In the genomic region with DNA sequence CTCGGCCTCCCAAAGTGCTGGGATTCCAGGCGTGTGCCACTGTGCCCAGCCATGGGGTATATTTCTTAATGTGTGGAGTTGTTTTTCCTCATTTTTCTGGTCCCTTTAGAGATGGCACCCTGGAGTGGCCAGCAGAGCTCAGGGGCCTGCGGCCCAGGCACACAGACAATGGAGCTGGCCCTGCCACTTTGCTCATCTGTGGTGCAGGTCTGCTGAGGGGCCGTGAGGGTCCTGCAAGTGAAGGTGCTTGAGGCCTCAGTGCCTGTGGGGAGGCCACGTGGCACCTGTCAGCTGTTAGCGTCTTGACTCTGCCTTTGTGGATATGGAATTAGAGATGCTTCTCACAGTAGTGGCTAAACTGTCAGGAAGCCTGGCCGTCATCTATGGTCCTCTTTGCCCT, we compare ENCODE assay signal across 1 cellular context.
TF ChIP-seq lines count a peak whose summit lies in the region.

No MANE protein-coding gene starts in this region.

TF ChIP-seq in H1, 55 proteins besides CTCF, POLR2A, EP300 and RAD21 (continued from another document):
- TF ChIP-seq, protein P1, sequence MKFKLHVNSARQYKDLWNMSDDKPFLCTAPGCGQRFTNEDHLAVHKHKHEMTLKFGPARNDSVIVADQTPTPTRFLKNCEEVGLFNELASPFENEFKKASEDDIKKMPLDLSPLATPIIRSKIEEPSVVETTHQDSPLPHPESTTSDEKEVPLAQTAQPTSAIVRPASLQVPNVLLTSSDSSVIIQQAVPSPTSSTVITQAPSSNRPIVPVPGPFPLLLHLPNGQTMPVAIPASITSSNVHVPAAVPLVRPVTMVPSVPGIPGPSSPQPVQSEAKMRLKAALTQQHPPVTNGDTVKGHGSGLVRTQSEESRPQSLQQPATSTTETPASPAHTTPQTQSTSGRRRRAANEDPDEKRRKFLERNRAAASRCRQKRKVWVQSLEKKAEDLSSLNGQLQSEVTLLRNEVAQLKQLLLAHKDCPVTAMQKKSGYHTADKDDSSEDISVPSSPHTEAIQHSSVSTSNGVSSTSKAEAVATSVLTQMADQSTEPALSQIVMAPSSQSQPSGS (IDR thresholded peaks at IDR 0.05; ENCODE audit: low read length): no peak
- TF ChIP-seq KDM1A (IDR thresholded peaks at IDR 0.05; ENCODE audit: borderline replicate concordance, low read length): no peak
- TF ChIP-seq TEAD4 (IDR thresholded peaks at IDR 0.05; ENCODE audit: low read depth, low read length): no peak
- no peak for TF ChIP-seq EGR1 (IDR thresholded peaks at IDR 0.05; ENCODE audit: borderline replicate concordance, low read depth, low read length)
- TF ChIP-seq, protein P2, sequence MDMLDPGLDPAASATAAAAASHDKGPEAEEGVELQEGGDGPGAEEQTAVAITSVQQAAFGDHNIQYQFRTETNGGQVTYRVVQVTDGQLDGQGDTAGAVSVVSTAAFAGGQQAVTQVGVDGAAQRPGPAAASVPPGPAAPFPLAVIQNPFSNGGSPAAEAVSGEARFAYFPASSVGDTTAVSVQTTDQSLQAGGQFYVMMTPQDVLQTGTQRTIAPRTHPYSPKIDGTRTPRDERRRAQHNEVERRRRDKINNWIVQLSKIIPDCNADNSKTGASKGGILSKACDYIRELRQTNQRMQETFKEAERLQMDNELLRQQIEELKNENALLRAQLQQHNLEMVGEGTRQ (IDR thresholded peaks at IDR 0.05; ENCODE audit: low read length): no peak
- no peak for TF ChIP-seq BACH1 (IDR thresholded peaks at IDR 0.05; ENCODE audit: low read length)
- no peak for TF ChIP-seq NANOG (IDR thresholded peaks at IDR 0.05; ENCODE audit: insufficient read depth, low read depth, low read length, poor library complexity, severe bottlenecking)
- TF ChIP-seq CTBP2 (IDR thresholded peaks at IDR 0.05; ENCODE audit: borderline replicate concordance, insufficient read depth, insufficient read length, low read length): no peak
- TF ChIP-seq PHF8 (conservative IDR thresholded peaks at IDR 0.05; ENCODE audit: low read depth, low read length): no peak
- TF ChIP-seq, protein P3, sequence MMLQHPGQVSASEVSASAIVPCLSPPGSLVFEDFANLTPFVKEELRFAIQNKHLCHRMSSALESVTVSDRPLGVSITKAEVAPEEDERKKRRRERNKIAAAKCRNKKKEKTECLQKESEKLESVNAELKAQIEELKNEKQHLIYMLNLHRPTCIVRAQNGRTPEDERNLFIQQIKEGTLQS (IDR thresholded peaks at IDR 0.05; ENCODE audit: insufficient read depth, low read depth, low read length): no peak
